1 cellular context compared by ENCODE assay signal in genomic region chr17:82332669-82333278, GRCh38.
TF ChIP-seq lines count a peak whose summit lies in the region.

No MANE protein-coding gene starts in this region.

TF ChIP-seq in HepG2, 621 proteins besides CTCF, POLR2A, EP300 and RAD21 (continued from another document and continues in another):
- TF ChIP-seq PATZ1 (CRISPR knock-in tag; IDR thresholded peaks at IDR 0.05) (0 out of 2 replicates have a peak, but pooled peaks have one; percentile 3), ZMAT3 (CRISPR knock-in tag; conservative IDR thresholded peaks at IDR 0.05) (no peak), HOXA9 (CRISPR knock-in tag; IDR thresholded peaks at IDR 0.05; ENCODE audit: borderline replicate concordance) (0 out of 2 replicates have a peak, but pooled peaks have one; percentile 32), ZBTB40 (IDR thresholded peaks at IDR 0.05) (no peak), ZBTB40 (CRISPR knock-in tag; IDR thresholded peaks at IDR 0.05) (0 out of 2 replicates have a peak, but pooled peaks have one; percentile 24), ZNF704 (CRISPR knock-in tag; IDR thresholded peaks at IDR 0.05; ENCODE audit: borderline replicate concordance) (no peak), HOMEZ (CRISPR knock-in tag; IDR thresholded peaks at IDR 0.05; ENCODE audit: low read depth) (no peak), ZNF776 (CRISPR knock-in tag; IDR thresholded peaks at IDR 0.05) (no peak), SKI (IDR thresholded peaks at IDR 0.05; ENCODE audit: partially characterized antibody) (no peak), ZNF225 (CRISPR knock-in tag; IDR thresholded peaks at IDR 0.05) (peak; percentile 6; the same call in 1 of the 2 replicates), ZNF292 (CRISPR knock-in tag; IDR thresholded peaks at IDR 0.05; ENCODE audit: borderline replicate concordance, low read depth) (0 out of 2 replicates have a peak, but pooled peaks have one; percentile 18), RXRA (CRISPR knock-in tag; IDR thresholded peaks at IDR 0.05) (no peak), EED (CRISPR knock-in tag; IDR thresholded peaks at IDR 0.05) (peak; percentile 24; the same call in 1 of the 2 replicates), HES4 (CRISPR knock-in tag; IDR thresholded peaks at IDR 0.05; ENCODE audit: borderline replicate concordance) (peak; percentile 72; the same call in 1 of the 2 replicates), JDP2 (CRISPR knock-in tag; IDR thresholded peaks at IDR 0.05; ENCODE audit: borderline replicate concordance) (no peak), SMAD3 (CRISPR knock-in tag; IDR thresholded peaks at IDR 0.05) (no peak), ARNT (IDR thresholded peaks at IDR 0.05) (no peak), GATAD2A (CRISPR knock-in tag; IDR thresholded peaks at IDR 0.05) (no peak), FOXA3 (CRISPR knock-in tag; IDR thresholded peaks at IDR 0.05) (no peak), AHR (CRISPR knock-in tag; IDR thresholded peaks at IDR 0.05) (peak; percentile 26; the same call in 1 of the 2 replicates), ZNF687 (CRISPR knock-in tag; IDR thresholded peaks at IDR 0.05) (peak; percentile 83), ZNF142 (CRISPR knock-in tag; IDR thresholded peaks at IDR 0.05) (no peak)
- TF ChIP-seq, protein P1, sequence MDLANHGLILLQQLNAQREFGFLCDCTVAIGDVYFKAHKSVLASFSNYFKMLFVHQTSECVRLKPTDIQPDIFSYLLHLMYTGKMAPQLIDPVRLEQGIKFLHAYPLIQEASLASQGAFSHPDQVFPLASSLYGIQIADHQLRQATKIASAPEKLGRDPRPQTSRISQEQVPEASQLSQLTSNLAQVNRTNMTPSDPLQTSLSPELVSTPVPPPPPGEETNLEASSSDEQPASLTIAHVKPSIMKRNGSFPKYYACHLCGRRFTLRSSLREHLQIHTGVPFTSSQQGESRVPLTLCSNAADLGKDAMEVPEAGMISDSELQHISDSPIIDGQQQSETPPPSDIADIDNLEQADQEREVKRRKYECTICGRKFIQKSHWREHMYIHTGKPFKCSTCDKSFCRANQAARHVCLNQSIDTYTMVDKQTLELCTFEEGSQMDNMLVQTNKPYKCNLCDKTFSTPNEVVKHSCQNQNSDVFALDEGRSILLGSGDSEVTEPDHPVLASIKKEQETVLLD (CRISPR knock-in tag; IDR thresholded peaks at IDR 0.05; ENCODE audit: low read depth) = 0 out of 2 replicates have a peak, but pooled peaks have one; percentile 25
- TF ChIP-seq, protein P2, sequence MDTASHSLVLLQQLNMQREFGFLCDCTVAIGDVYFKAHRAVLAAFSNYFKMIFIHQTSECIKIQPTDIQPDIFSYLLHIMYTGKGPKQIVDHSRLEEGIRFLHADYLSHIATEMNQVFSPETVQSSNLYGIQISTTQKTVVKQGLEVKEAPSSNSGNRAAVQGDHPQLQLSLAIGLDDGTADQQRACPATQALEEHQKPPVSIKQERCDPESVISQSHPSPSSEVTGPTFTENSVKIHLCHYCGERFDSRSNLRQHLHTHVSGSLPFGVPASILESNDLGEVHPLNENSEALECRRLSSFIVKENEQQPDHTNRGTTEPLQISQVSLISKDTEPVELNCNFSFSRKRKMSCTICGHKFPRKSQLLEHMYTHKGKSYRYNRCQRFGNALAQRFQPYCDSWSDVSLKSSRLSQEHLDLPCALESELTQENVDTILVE (CRISPR knock-in tag; IDR thresholded peaks at IDR 0.05) = no peak
